10 cellular contexts compared by ENCODE assay signal in the genomic region with DNA sequence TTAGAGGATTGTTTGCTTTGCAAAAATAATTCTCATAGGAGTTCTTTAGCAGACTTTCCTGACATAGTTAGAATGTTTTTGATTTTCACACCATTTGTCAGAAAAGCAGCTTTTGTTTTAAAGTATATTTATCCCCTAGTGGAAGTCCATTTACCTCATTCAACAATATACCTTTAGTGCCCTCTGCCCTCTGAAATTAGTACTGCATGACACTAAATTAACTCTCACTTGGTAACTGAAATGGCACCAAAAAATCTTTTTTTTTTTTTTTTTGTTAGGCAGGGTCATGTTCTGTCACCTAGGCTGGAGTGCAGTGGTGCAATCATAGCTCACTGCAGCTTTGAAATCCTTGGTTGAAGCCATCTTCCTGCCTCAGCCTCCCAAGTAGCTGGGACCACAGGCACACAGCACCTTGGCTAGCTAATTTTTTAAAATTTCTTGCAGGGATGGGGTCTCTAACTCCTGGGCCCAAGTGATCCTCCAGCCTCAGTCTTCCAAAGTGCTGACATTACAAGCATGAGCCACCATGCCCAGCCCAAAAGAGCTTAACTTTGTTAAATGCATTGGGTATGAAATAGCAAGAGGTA. TPM values are rescaled to one million over a fixed set of nuclear protein-coding genes. Genes with fewer than 3 reads are reported as not detected.
DNase-seq lines count a peak whose midpoint lies in the region; ATAC-seq, FAIRE-seq and TF ChIP-seq lines count a peak whose summit lies in the region.
"Had no signal": no experiment of that assay in that cellular context is flagged by ENCODE, and none has a peak within 500 bp of the region (broad histone marks: within the 10 kb centered on the region; RNA-seq: fewer than 3 reads in every experiment).

No MANE protein-coding gene starts in this region.

- in situ Hi-C loops in K562 (cut with MboI), result loop anchor here (5.0 kb wide), 1 partner anchor 77 kb away; no protein-coding TSS in a partner anchor

- no peaks in the 10 kb centered on the region for H3K27me3 ChIP-seq in K562 (ENCODE audit: control insufficient read depth in 2 of 2, insufficient read depth in 2 of 2, low read length in 2 of 2)

- TF ChIP-seq POLR2A in K562 (conservative IDR thresholded peaks at IDR 0.05), result no peak

- peaks cover 35% of the 10 kb centered on the region for H3K36me3 Mint-ChIP-seq in stimulated activated memory B cell treated with anti-CD40 and anti-IgM and Interleukin-4, amounts not matched to agents 10 μg/mL and 1 μg/mL and 100 μg/mL, for 72 hours
- H3K36me3 Mint-ChIP-seq in activated naive CD4-positive, alpha-beta T cell treated with anti-CD3 and anti-CD28 coated beads, Interleukin-2, amount 10 ng/mL, durations not matched to agents 7 days and 5 days, result peaks cover 25% of the 10 kb centered on the region

- FAIRE-seq in K562 (lab: Jason Lieb, UNC), result no peak

- H3K27ac Mint-ChIP-seq in stimulated activated memory B cell treated with anti-CD40 and anti-IgM and Interleukin-4, amounts not matched to agents 10 μg/mL and 1 μg/mL and 100 μg/mL, for 72 hours, result no peak overlapping the region
- H3K27ac Mint-ChIP-seq in activated naive CD4-positive, alpha-beta T cell treated with anti-CD3 and anti-CD28 coated beads, Interleukin-2, amount 10 ng/mL, durations not matched to agents 7 days and 5 days, result no peak overlapping the region

- H3K27me3 Mint-ChIP-seq in stimulated activated memory B cell treated with anti-CD40 and anti-IgM and Interleukin-4, amounts not matched to agents 10 μg/mL and 1 μg/mL and 100 μg/mL, for 72 hours, result no peaks in the 10 kb centered on the region
- no peaks in the 10 kb centered on the region for H3K27me3 Mint-ChIP-seq in activated naive CD4-positive, alpha-beta T cell treated with anti-CD3 and anti-CD28 coated beads, Interleukin-2, amount 10 ng/mL, durations not matched to agents 7 days and 5 days

- no peak for TF ChIP-seq EP300 in K562 (IDR thresholded peaks at IDR 0.05; ENCODE audit: low read length)

- H3K9ac ChIP-seq in K562 (ENCODE audit: insufficient read depth in 1 of 2, low read depth in 2 of 2, low read length in 2 of 2), result no peak overlapping the region

- H4K20me1 ChIP-seq in K562 (replicated peaks; ENCODE audit: control insufficient read depth, insufficient read depth, low read length), result no peaks in the 10 kb centered on the region; the same call in 1 of the 2 replicates

- H3K4me1 ChIP-seq in K562 (replicated peaks in 1 of 2; ENCODE audit: control insufficient read depth in 2 of 2, insufficient read depth in 2 of 2, low read length in 2 of 2), result peaks cover 0 to 28% of the 10 kb centered on the region in 2 experiments; a peak in 3 of 5 replicates

- H2AFZ ChIP-seq in K562 (ENCODE audit: low read depth, low read length), result no peak overlapping the region

- TF ChIP-seq CTCF in LNCAP (IDR thresholded peaks at IDR 0.05), result peak; percentile 75
- TF ChIP-seq CTCF in K562 (IDR thresholded peaks at IDR 0.05 in 2 of 3, conservative IDR thresholded peaks at IDR 0.05 in 1 of 3; ENCODE audit: insufficient read depth in 2 of 3, low read depth in 1 of 3, low read length in 3 of 3), result peak; percentile 64 to 87 (median 87); a peak in 5 of 6 replicates

- CTCF ChIA-PET in K562 (lab: Yijun Ruan, JAX; ENCODE audit: low intra/inter-chr PET ratio), result interaction anchor here (0.6 to 2.8 kb wide), 11 partner anchors 10 to 315 kb away, joined by 3 to 18 read pairs (median 4); no protein-coding TSS in a partner anchor
- CTCF ChIA-PET in activated naive CD4-positive, alpha-beta T cell treated with anti-CD3 and anti-CD28 coated beads, Interleukin-2, amount 10 ng/mL, durations not matched to agents 7 days and 5 days (lab: Charles Lee), result interaction anchor here (0.7 to 4.7 kb wide), 18 partner anchors 11 to 166 kb away, joined by 3 to 130 read pairs (median 4); a partner anchor contains a TSS

- no peak overlapping the region for H3K27ac ChIP-seq in K562 (ENCODE audit: extremely low read depth, low read depth, low read length)

- no peaks in the 10 kb centered on the region for H3K9me1 ChIP-seq in K562 (ENCODE audit: control insufficient read depth, insufficient read depth, low read length)

- peaks cover 3% of the 10 kb centered on the region; the same call in 1 of the 3 replicates for H3K79me2 ChIP-seq in K562 (ENCODE audit: control insufficient read depth, insufficient read depth, low read length)

- peak; percentile 76 for ATAC-seq in K562
- ATAC-seq in HG03095 (IDR thresholded peaks at IDR 0.05; ENCODE audit: unreplicated experiment), result no peak
- ATAC-seq in stimulated activated memory B cell treated with anti-CD40 and anti-IgM and Interleukin-4, amounts not matched to agents 10 μg/mL and 1 μg/mL and 100 μg/mL, for 72 hours, result no peak

- H3K4me3 Mint-ChIP-seq in stimulated activated memory B cell treated with anti-CD40 and anti-IgM and Interleukin-4, amounts not matched to agents 10 μg/mL and 1 μg/mL and 100 μg/mL, for 72 hours, result no peak overlapping the region
- no peak overlapping the region for H3K4me3 Mint-ChIP-seq in activated naive CD4-positive, alpha-beta T cell treated with anti-CD3 and anti-CD28 coated beads, Interleukin-2, amount 10 ng/mL, durations not matched to agents 7 days and 5 days

- POLR2A ChIA-PET in K562 (lab: Yijun Ruan, JAX), result interaction anchor here (0.8 to 1.5 kb wide), 6 partner anchors 10 to 99 kb away, joined by 3 to 9 read pairs (median 3); no protein-coding TSS in a partner anchor

- H3K9me3 ChIP-seq in K562 (replicated peaks; ENCODE audit: control insufficient read depth, insufficient read depth, low read depth, low read length), result no peaks in the 10 kb centered on the region

- H3K4me2 ChIP-seq in K562 (ENCODE audit: insufficient read depth, low read length), result no peak overlapping the region

- no TSS peak for BruUV-seq in K562 (replicated peaks; lab: Mats Ljungman, UMichigan)

- peak; percentile 65 to 83 for TF ChIP-seq RAD21 in K562 (CRISPR knock-in tag; conservative IDR thresholded peaks at IDR 0.05 in 1 of 2, IDR thresholded peaks at IDR 0.05 in 1 of 2)

- intact Hi-C loops in K562 (cut with micrococcal nuclease), result loop anchor here (1.0 to 10.0 kb wide), 2 partner anchors 98 to 195 kb away; no protein-coding TSS in a partner anchor

- H3K9me3 Mint-ChIP-seq in stimulated activated memory B cell treated with anti-CD40 and anti-IgM and Interleukin-4, amounts not matched to agents 10 μg/mL and 1 μg/mL and 100 μg/mL, for 72 hours, result no peaks in the 10 kb centered on the region
- H3K9me3 Mint-ChIP-seq in activated naive CD4-positive, alpha-beta T cell treated with anti-CD3 and anti-CD28 coated beads, Interleukin-2, amount 10 ng/mL, durations not matched to agents 7 days and 5 days, result no peaks in the 10 kb centered on the region

- H3K36me3 ChIP-seq in K562 (ENCODE audit: control insufficient read depth, insufficient read depth, low read length), result peaks cover 80% of the 10 kb centered on the region

- DNase-seq in EL (peak; percentile 28), K562 (ENCODE audit: extremely low read depth in 1 of 4, low spot score in 3 of 4) (peak in 3 of 4 experiments; percentile 35 to 45 (median 43)), myocyte (ENCODE audit: low read depth) (peak; percentile 28), epidermal melanocyte (ENCODE audit: insufficient read length, low spot score) (no peak)
- DNase-seq in activated naive CD4-positive, alpha-beta T cell treated with anti-CD3 and anti-CD28 coated beads, Interleukin-2, amount 10 ng/mL, durations not matched to agents 7 days and 5 days, result no peak

- H3K4me3 ChIP-seq in K562, result no peak overlapping the region

- no peaks in the 10 kb centered on the region for H3K4me1 Mint-ChIP-seq in stimulated activated memory B cell treated with anti-CD40 and anti-IgM and Interleukin-4, amounts not matched to agents 10 μg/mL and 1 μg/mL and 100 μg/mL, for 72 hours
- peaks cover 15% of the 10 kb centered on the region for H3K4me1 Mint-ChIP-seq in activated naive CD4-positive, alpha-beta T cell treated with anti-CD3 and anti-CD28 coated beads, Interleukin-2, amount 10 ng/mL, durations not matched to agents 7 days and 5 days

RNA-seq across cellular contexts. Expression of a gene that starts 13.6 kb away (rescaled TPM):
- 17.8 and 28.0 TPM in 2 replicates for total RNA-seq in K562 (2011; cell fraction: chromatin; rRNA removed; ENCODE audit: low replicate concordance)
- total RNA-seq in K562 (2011; cell fraction: nucleolus; rRNA removed), result 12.8 and 13.8 TPM in 2 replicates
- 15.5 and 17.3 TPM in 2 replicates for total RNA-seq in K562 (2011; cell fraction: nucleoplasm; rRNA removed)
- total RNA-seq in K562 (2014; rRNA removed) (26.0 and 26.2 TPM in 2 replicates), K562 (2014; rRNA removed; fragmentation: Illumina TruSeq; extraction: Trizol) (39.0 and 45.4 TPM in 2 replicates), K562 (2015; rRNA removed; fragmentation: Illumina TruSeq; extraction: Trizol) (35.0 and 35.5 TPM in 2 replicates), K562 (2021) (40.1 and 42.7 TPM in 2 replicates), myocyte (35.7 and 39.9 TPM in 2 replicates)
- polyA plus RNA-seq in K562 (2011; rRNA removed) (51.9 and 64.1 TPM in 2 replicates), K562 (2014; fragmentation: Illumina TruSeq; extraction: Trizol) (42.0 and 42.9 TPM in 2 replicates), K562 (2014; fragmentation: Nextera tagmentation; extraction: Ambion mirVana) (10 to 100 TPM; 17.3 to 19.1 TPM), K562 (2014; rRNA removed) (33.6 and 35.2 TPM in 2 replicates)
- polyA plus RNA-seq in K562 (2011; cell fraction: cytosol; rRNA removed), result 28.3 and 36.7 TPM in 2 replicates
- polyA plus RNA-seq in K562 (2011; cell fraction: nucleus; rRNA removed), result 17.0 and 23.4 TPM in 2 replicates
- polyA plus RNA-seq in K562 (2012), result 39.1 and 44.1 TPM in 2 replicates
- 39.8 and 45.6 TPM in 2 replicates for polyA minus RNA-seq in K562 (2011; rRNA and poly(A)+ RNA removed)
- 24.0 and 25.1 TPM in 2 replicates for polyA minus RNA-seq in K562 (2011; cell fraction: cytosol; rRNA and poly(A)+ RNA removed)
- polyA minus RNA-seq in K562 (2011; cell fraction: nucleus; rRNA and poly(A)+ RNA removed), result 5.8 and 14.1 TPM in 2 replicates
- 52.8 TPM for polyA plus RNA-seq in myocyte (2012)

RNA-seq across cellular contexts. Expression of a gene that starts 14.3 kb away (rescaled TPM):
- total RNA-seq in K562 (2011; cell fraction: chromatin; rRNA removed; ENCODE audit: low replicate concordance), result 66.3 and 178 TPM in 2 replicates
- 42.0 and 52.9 TPM in 2 replicates for total RNA-seq in K562 (2011; cell fraction: nucleolus; rRNA removed)
- total RNA-seq in K562 (2011; cell fraction: nucleoplasm; rRNA removed), result 98.8 and 143 TPM in 2 replicates
- 167 and 181 TPM in 2 replicates for total RNA-seq in K562 (2014; rRNA removed)
- 147 and 167 TPM in 2 replicates for total RNA-seq in K562 (2014; rRNA removed; fragmentation: Illumina TruSeq; extraction: Trizol)
- 189 and 209 TPM in 2 replicates for total RNA-seq in K562 (2015; rRNA removed; fragmentation: Illumina TruSeq; extraction: Trizol)
- total RNA-seq in K562 (2021), result 93.6 and 94.4 TPM in 2 replicates
- polyA plus RNA-seq in K562 (2011; rRNA removed), result 110 and 150 TPM in 2 replicates
- 16.5 and 38.3 TPM in 2 replicates for polyA plus RNA-seq in K562 (2011; cell fraction: cytosol; rRNA removed)
- polyA plus RNA-seq in K562 (2011; cell fraction: nucleus; rRNA removed), result 68.4 and 110 TPM in 2 replicates
- polyA plus RNA-seq in K562 (2012), result 81.2 and 153 TPM in 2 replicates
- polyA plus RNA-seq in K562 (2014; fragmentation: Illumina TruSeq; extraction: Trizol), result 153 and 157 TPM in 2 replicates
- 100 to 1,000 TPM; 168 to 178 TPM for polyA plus RNA-seq in K562 (2014; fragmentation: Nextera tagmentation; extraction: Ambion mirVana)
- polyA plus RNA-seq in K562 (2014; rRNA removed), result 202 and 206 TPM in 2 replicates
- 39.2 and 55.5 TPM in 2 replicates for polyA minus RNA-seq in K562 (2011; rRNA and poly(A)+ RNA removed)
- polyA minus RNA-seq in K562 (2011; cell fraction: cytosol; rRNA and poly(A)+ RNA removed), result 14.8 and 15.3 TPM in 2 replicates
- polyA minus RNA-seq in K562 (2011; cell fraction: nucleus; rRNA and poly(A)+ RNA removed), result 39.7 and 75.0 TPM in 2 replicates
- total RNA-seq in myocyte, result 9.9 and 14.4 TPM in 2 replicates
- polyA plus RNA-seq in myocyte (2012), result 19.9 TPM

RNA-seq across cellular contexts. Expression of a gene that starts 58.2 kb away (rescaled TPM):
- not detected in 2 replicates for total RNA-seq in K562 (2011; cell fraction: chromatin; rRNA removed; ENCODE audit: low replicate concordance)
- total RNA-seq in K562 (2011; cell fraction: nucleolus; rRNA removed), result not detected in 2 replicates
- total RNA-seq in K562 (2011; cell fraction: nucleoplasm; rRNA removed), result not detected in 2 replicates
- total RNA-seq in K562 (2014; rRNA removed) (not detected in 2 replicates), K562 (2014; rRNA removed; fragmentation: Illumina TruSeq; extraction: Trizol) (not detected in 2 replicates), K562 (2015; rRNA removed; fragmentation: Illumina TruSeq; extraction: Trizol) (not detected in 2 replicates), K562 (2021) (not detected in 2 replicates), myocyte (not detected in 2 replicates)
- polyA plus RNA-seq in K562 (2011; rRNA removed) (not detected in 2 replicates), K562 (2014; fragmentation: Illumina TruSeq; extraction: Trizol) (not detected in 2 replicates), K562 (2014; fragmentation: Nextera tagmentation; extraction: Ambion mirVana) (not detected), K562 (2014; rRNA removed) (not detected in 2 replicates)
- polyA plus RNA-seq in K562 (2011; cell fraction: cytosol; rRNA removed), result not detected in 2 replicates
- polyA plus RNA-seq in K562 (2011; cell fraction: nucleus; rRNA removed), result not detected in 2 replicates
- polyA plus RNA-seq in K562 (2012), result not detected in 2 replicates
- polyA minus RNA-seq in K562 (2011; rRNA and poly(A)+ RNA removed), result not detected in 2 replicates
- polyA minus RNA-seq in K562 (2011; cell fraction: cytosol; rRNA and poly(A)+ RNA removed), result not detected in 2 replicates
- not detected in 2 replicates for polyA minus RNA-seq in K562 (2011; cell fraction: nucleus; rRNA and poly(A)+ RNA removed)
- not detected for polyA plus RNA-seq in myocyte (2012)
- total RNA-seq: pulmonary artery endothelial cell; T-helper 1 cell treated with Interleukin-12 subunit alpha and Interleukin-12 subunit beta and Interleukin-4 antibody, amounts not matched to agents 30 ng/mL and 1 ng/mL, for 36 hours had no signal

Comparison
In these comparisons a context has a peak if more than half of its experiments do, and no peak if none do; other contexts are left out.
1. DNase-seq: peak in EL (single experiment), K562 (3 of 4) and myocyte (single experiment); none in epidermal melanocyte (single experiment) and activated naive CD4-positive, alpha-beta T cell treated with anti-CD3 and anti-CD28 coated beads, Interleukin-2, amount 10 ng/mL, durations not matched to agents 7 days and 5 days (single experiment).